ENCODE assay signal across 1 cellular context in genomic region chr1:38071530-38072266, GRCh38.
TF ChIP-seq lines count a peak whose summit lies in the region.

No MANE protein-coding gene starts in this region.

TF ChIP-seq in K562, 482 proteins besides CTCF, POLR2A, EP300 and RAD21 (continued from another document):
- no peak for TF ChIP-seq STAT6 (CRISPR knock-in tag; IDR thresholded peaks at IDR 0.05)
